8 cellular contexts compared by ENCODE assay signal in the genomic region with DNA sequence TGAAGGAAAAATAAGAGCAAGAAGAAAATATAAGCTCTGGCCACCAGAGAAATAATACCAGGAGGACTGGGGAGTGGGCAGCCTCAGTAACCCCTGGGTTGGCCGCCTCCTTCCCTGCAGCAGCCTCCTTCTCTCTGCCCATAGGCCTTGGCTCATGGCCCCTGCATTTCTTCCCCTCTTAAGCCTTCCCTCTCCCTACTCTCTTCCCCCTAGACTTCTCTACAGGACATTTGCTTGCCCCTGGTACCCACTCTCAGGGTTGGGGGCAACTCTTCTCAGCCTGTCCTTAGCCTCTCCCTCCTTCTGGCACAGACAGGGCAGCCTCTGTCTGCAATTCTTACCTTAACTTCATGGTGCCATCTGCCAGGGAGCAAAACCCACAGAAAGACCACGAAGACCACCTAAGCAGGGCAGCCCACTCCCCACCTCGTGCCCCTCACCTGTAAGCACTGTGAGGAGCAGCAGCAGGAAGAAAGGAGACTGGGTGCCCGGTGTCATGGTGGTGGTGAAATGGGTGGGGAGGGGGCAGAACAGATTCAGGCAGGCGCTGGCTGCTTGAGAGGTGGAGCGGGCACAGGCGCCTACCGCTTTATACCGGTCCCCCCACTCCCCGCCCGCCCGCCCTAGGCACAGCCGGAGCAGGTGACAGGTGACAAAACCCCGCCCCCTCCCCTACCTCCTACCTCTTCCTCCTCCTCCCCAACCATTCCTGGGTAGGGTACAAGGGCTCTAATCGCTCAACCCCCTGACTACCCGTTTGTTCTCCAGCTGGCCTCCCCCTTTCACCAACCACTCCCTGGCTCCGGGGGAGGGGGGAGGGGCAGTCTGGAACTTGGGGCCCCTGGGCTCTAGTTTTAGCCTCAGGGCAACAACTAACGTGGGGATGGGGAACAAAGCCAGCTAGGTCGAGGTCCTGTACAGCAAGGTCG. TPM values are rescaled to one million over a fixed set of nuclear protein-coding genes. Genes with fewer than 3 reads are reported as not detected.
A peak's percentile ranks its signal among the peaks of the same experiment; 100 is the strongest.
DNase-seq lines count a peak whose midpoint lies in the region; ATAC-seq and TF ChIP-seq lines count a peak whose summit lies in the region.

No MANE protein-coding gene starts in this region.

- POLR2A ChIA-PET in activated B cell treated with CpG ODN at 0.5 μM for 24 hours (lab: Charles Lee), result interaction anchor here (0.5 to 2.7 kb wide), 15 partner anchors 8 to 666 kb away, joined by 3 to 26 read pairs (median 9); partner anchors contain the start of genes KRTCAP2, MTX1, SLC50A1 and THBS3

- peak overlapping the region; percentile 49 for H3K27ac ChIP-seq in C4-2B
- peak overlapping the region; percentile 82 to 95 for H3K27ac ChIP-seq in ovary

- no peak overlapping the region for H3K27ac Mint-ChIP-seq in activated B cell treated with CpG ODN at 0.5 μM for 24 hours

- H3K4me1 ChIP-seq in ovary (ENCODE audit: insufficient read depth), result peaks cover 13% of the 10 kb centered on the region

- peak overlapping the region; percentile 88 for H3K4me3 Mint-ChIP-seq in activated B cell treated with CpG ODN at 0.5 μM for 24 hours

- H3K9me3 Mint-ChIP-seq in activated B cell treated with CpG ODN at 0.5 μM for 24 hours, result no peaks in the 10 kb centered on the region

- TF ChIP-seq CTCF in C4-2B (conservative IDR thresholded peaks at IDR 0.05) (no peak), LNCaP clone FGC (IDR thresholded peaks at IDR 0.05; ENCODE audit: control insufficient read depth, extremely low read depth, insufficient read depth) (no peak), activated B cell treated with CpG ODN at 0.5 μM for 24 hours (IDR thresholded peaks at IDR 0.05) (no peak), fibroblast of villous mesenchyme (IDR thresholded peaks at IDR 0.05; ENCODE audit: insufficient read depth, low read depth, low read length) (no peak), ovary (IDR thresholded peaks at IDR 0.05) (no peak)

- no peaks in the 10 kb centered on the region for H3K27me3 ChIP-seq in ovary

- H3K27me3 Mint-ChIP-seq in activated B cell treated with CpG ODN at 0.5 μM for 24 hours, result no peaks in the 10 kb centered on the region

- no peak for TF ChIP-seq EP300 in ovary (IDR thresholded peaks at IDR 0.05)

- H3K9me3 ChIP-seq in ovary, result no peaks in the 10 kb centered on the region

- WGBS in ovary, 3 donors, result 49 to 53% (median 50%) methylated on average over 19 to 20 of the region's 20 CpGs

- no peak for ATAC-seq in activated B cell treated with CpG ODN at 0.5 μM for 24 hours (ENCODE audit: low read depth)
- no peak for ATAC-seq in HG03045 (IDR thresholded peaks at IDR 0.05; ENCODE audit: unreplicated experiment)
- ATAC-seq in GM18868 (IDR thresholded peaks at IDR 0.05; ENCODE audit: unreplicated experiment), result no peak

- CTCF ChIA-PET in activated B cell treated with CpG ODN at 0.5 μM for 24 hours (lab: Charles Lee), result interaction anchor here (0.9 to 3.6 kb wide), 18 partner anchors 7 to 311 kb away, joined by 3 to 49 read pairs (median 6); partner anchors contain the start of genes ADAM15, KRTCAP2, THBS3 and TRIM46

- DNase-seq in LNCaP clone FGC (ENCODE audit: low read depth), result no peak
- DNase-seq in activated B cell treated with CpG ODN at 0.5 μM for 24 hours, result no peak
- DNase-seq in fibroblast of villous mesenchyme (ENCODE audit: low read depth), result no peak
- peak in 2 of 5 donors; percentile 35 to 46 for DNase-seq in ovary
- no peak for DNase-seq in HuH-7 (ENCODE audit: low spot score)

- no peak for TF ChIP-seq POLR2A in ovary (IDR thresholded peaks at IDR 0.05)

- no peaks in the 10 kb centered on the region for H3K36me3 Mint-ChIP-seq in activated B cell treated with CpG ODN at 0.5 μM for 24 hours (ENCODE audit: low read depth)

- H3K4me3 ChIP-seq in LNCaP clone FGC (ENCODE audit: low read depth, low read length), result peak overlapping the region; percentile 40
- H3K4me3 ChIP-seq in fibroblast of villous mesenchyme (ENCODE audit: low read depth, low read length), result peak overlapping the region; percentile 68
- H3K4me3 ChIP-seq in ovary, result peak overlapping the region; percentile 45

- no peaks in the 10 kb centered on the region for H3K36me3 ChIP-seq in ovary

- H3K4me1 Mint-ChIP-seq in activated B cell treated with CpG ODN at 0.5 μM for 24 hours, result peaks cover 32% of the 10 kb centered on the region

- intact Hi-C loops in activated B cell treated with CpG ODN at 0.5 μM for 24 hours (cut with micrococcal nuclease) (loop anchor here (2.0 to 5.0 kb wide), 3 partner anchors 16 to 130 kb away; partner anchors contain the start of gene RUSC1), ovary (cut with DNase I) (loop anchor here in 1 of 4 donors (5.0 kb wide), 1 partner anchor 35 kb away; no protein-coding TSS in a partner anchor)

RNA-seq across cellular contexts. Expression of gene THBS3, which starts 15.1 kb away (rescaled TPM):
- total RNA-seq in activated B cell treated with CpG ODN at 0.5 μM for 24 hours, result 9.7 and 15.3 TPM in 2 replicates
- total RNA-seq in fibroblast of villous mesenchyme, result 32.8 and 35.8 TPM in 2 replicates
- total RNA-seq in ovary, result 10 to 100 TPM; 19.9 to 50.2 (median 29.1) TPM
- polyA plus RNA-seq in ovary, result 10 to 100 TPM; 23.1 to 28.2 TPM

RNA-seq across cellular contexts. Expression of gene MTX1, which starts 15.9 kb away (rescaled TPM):
- 36.7 and 38.2 TPM in 2 replicates for total RNA-seq in activated B cell treated with CpG ODN at 0.5 μM for 24 hours
- 38.0 and 45.1 TPM in 2 replicates for total RNA-seq in fibroblast of villous mesenchyme
- total RNA-seq in ovary, result 10 to 100 TPM; 18.5 to 33.4 (median 27.7) TPM
- polyA plus RNA-seq in ovary, result 10 to 100 TPM; 15.6 to 35.4 TPM

RNA-seq across cellular contexts. Expression of gene TRIM46, which starts 19.0 kb away (rescaled TPM):
- total RNA-seq in activated B cell treated with CpG ODN at 0.5 μM for 24 hours (1.2 and 1.9 TPM in 2 replicates), fibroblast of villous mesenchyme (6.5 and 7.7 TPM in 2 replicates), ovary (under 1 TPM in 6 of 7 donors, not detected in 1; 0.12 to 0.87 (median 0.54) TPM)
- under 1 TPM; 0.12 to 0.24 TPM for polyA plus RNA-seq in ovary

RNA-seq across cellular contexts. Expression of gene KRTCAP2, which starts 19.5 kb away (rescaled TPM):
- 128 and 132 TPM in 2 replicates for total RNA-seq in activated B cell treated with CpG ODN at 0.5 μM for 24 hours
- total RNA-seq in fibroblast of villous mesenchyme, result 65.6 and 95.3 TPM in 2 replicates
- total RNA-seq in ovary, result 100 to 1,000 TPM in 6 of 7 donors, 10 to 100 TPM in 1; 96.5 to 209 (median 158) TPM
- 100 to 1,000 TPM; 219 to 499 TPM for polyA plus RNA-seq in ovary

RNA-seq across cellular contexts. Expression of gene DPM3, which starts 52.3 kb away (rescaled TPM):
- total RNA-seq in activated B cell treated with CpG ODN at 0.5 μM for 24 hours (33.2 and 36.8 TPM in 2 replicates), fibroblast of villous mesenchyme (23.7 and 47.0 TPM in 2 replicates), ovary (100 to 1,000 TPM in 1 of 7 donors, 10 to 100 TPM in 6; 59.3 to 126 (median 85.5) TPM)
- polyA plus RNA-seq in ovary, result 100 to 1,000 TPM in 1 of 2 donors, under 1 TPM in 1; 0.70 to 168 TPM
